Comparison of ENCODE assay signal across 12 cellular contexts in the genomic region with DNA sequence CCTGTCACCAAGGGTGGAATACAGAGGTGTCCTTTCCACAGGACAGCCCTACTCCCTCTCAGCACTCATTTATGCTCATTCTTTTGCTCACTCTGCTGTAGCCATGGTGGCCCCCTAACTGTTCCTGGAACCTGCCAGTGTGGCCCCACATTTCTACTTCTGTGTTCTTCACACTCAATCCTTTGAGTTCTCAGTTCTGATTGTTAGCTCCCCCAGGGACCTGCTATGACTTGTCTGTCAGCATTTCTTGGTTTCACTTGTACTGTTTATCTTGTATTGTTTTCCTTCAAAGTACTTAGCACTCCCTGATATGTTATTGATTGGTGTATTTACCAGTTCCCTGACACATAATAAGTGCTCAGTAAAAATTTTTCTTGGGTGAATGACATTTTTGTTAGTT. TPM values are rescaled to one million over a fixed set of nuclear protein-coding genes. Genes with fewer than 3 reads are reported as not detected.
A peak's percentile ranks its signal among the peaks of the same experiment; 100 is the strongest.
DNase-seq lines count a peak whose midpoint lies in the region; ATAC-seq and TF ChIP-seq lines count a peak whose summit lies in the region.
"Had no signal": no experiment of that assay in that cellular context is flagged by ENCODE, and none has a peak within 500 bp of the region (broad histone marks: within the 10 kb centered on the region; RNA-seq: fewer than 3 reads in every experiment).

No MANE protein-coding gene starts in this region.

- CTCF ChIA-PET in activated naive CD4-positive, alpha-beta T cell treated with anti-CD3 and anti-CD28 coated beads for 36 hours (lab: Charles Lee), result no interaction called here
- CTCF ChIA-PET in activated naive CD4-positive, alpha-beta T cell treated with anti-CD3 and anti-CD28 coated beads, Interleukin-2, amount 10 ng/mL, durations not matched to agents 7 days and 5 days (lab: Charles Lee), result no interaction called here

- H3K27ac ChIP-seq in body of pancreas, result no peak overlapping the region
- H3K27ac ChIP-seq: psoas muscle had no signal

- ATAC-seq in GM21576 (IDR thresholded peaks at IDR 0.05; ENCODE audit: unreplicated experiment), result peak; percentile 93
- peak; percentile 80 for ATAC-seq in HG03196 (IDR thresholded peaks at IDR 0.05; ENCODE audit: unreplicated experiment)
- ATAC-seq in body of pancreas, result no peak
- ATAC-seq: psoas muscle had no signal

- H3K36me3 ChIP-seq in body of pancreas (replicated peaks in 1 of 2; ENCODE audit: insufficient read depth in 1 of 2, low read depth in 2 of 2), result no peaks in the 10 kb centered on the region

- H3K4me3 Mint-ChIP-seq in activated naive CD4-positive, alpha-beta T cell treated with anti-CD3 and anti-CD28 coated beads for 36 hours, result no peak overlapping the region
- no peak overlapping the region for H3K4me3 Mint-ChIP-seq in activated naive CD4-positive, alpha-beta T cell treated with anti-CD3 and anti-CD28 coated beads, Interleukin-2, amount 10 ng/mL, durations not matched to agents 7 days and 5 days
- no peak overlapping the region for H3K4me3 Mint-ChIP-seq in progenitor cell of endocrine pancreas (ENCODE audit: low read depth)

- DNase-seq in activated naive CD4-positive, alpha-beta T cell treated with anti-CD3 and anti-CD28 coated beads for 36 hours, result no peak
- no peak for DNase-seq in activated naive CD4-positive, alpha-beta T cell treated with anti-CD3 and anti-CD28 coated beads, Interleukin-2, amount 10 ng/mL, durations not matched to agents 7 days and 5 days
- DNase-seq in progenitor cell of endocrine pancreas (ENCODE audit: low spot score, unreplicated experiment) (no peak), body of pancreas (no peak), NCI-H1048 (lab: John Stamatoyannopoulos, UW) (no peak), NCI-H510A (lab: John Stamatoyannopoulos, UW) (no peak)
- DNase-seq: glutamatergic neuron, NCI-H526 treated with DMSO at 0.1 percent for 48 hours, psoas muscle had no signal

- no peaks in the 10 kb centered on the region for H3K4me1 ChIP-seq in body of pancreas

- H3K9me3 ChIP-seq in body of pancreas, result no peaks in the 10 kb centered on the region
- H3K9me3 ChIP-seq: psoas muscle had no signal

- no peaks in the 10 kb centered on the region for H3K27me3 ChIP-seq in body of pancreas

- no peak overlapping the region for H3K4me3 ChIP-seq in body of pancreas
- H3K4me3 ChIP-seq: psoas muscle had no signal

- H3K4me1 Mint-ChIP-seq in activated naive CD4-positive, alpha-beta T cell treated with anti-CD3 and anti-CD28 coated beads for 36 hours (ENCODE audit: low read depth), result peaks cover 21% of the 10 kb centered on the region
- H3K4me1 Mint-ChIP-seq in activated naive CD4-positive, alpha-beta T cell treated with anti-CD3 and anti-CD28 coated beads, Interleukin-2, amount 10 ng/mL, durations not matched to agents 7 days and 5 days, result peaks cover 8% of the 10 kb centered on the region
- peaks cover 5% of the 10 kb centered on the region for H3K4me1 Mint-ChIP-seq in progenitor cell of endocrine pancreas (ENCODE audit: low read depth)

- H3K9me3 Mint-ChIP-seq in activated naive CD4-positive, alpha-beta T cell treated with anti-CD3 and anti-CD28 coated beads for 36 hours, result no peaks in the 10 kb centered on the region
- no peaks in the 10 kb centered on the region for H3K9me3 Mint-ChIP-seq in activated naive CD4-positive, alpha-beta T cell treated with anti-CD3 and anti-CD28 coated beads, Interleukin-2, amount 10 ng/mL, durations not matched to agents 7 days and 5 days
- H3K9me3 Mint-ChIP-seq in progenitor cell of endocrine pancreas (ENCODE audit: low read depth), result peaks cover 28% of the 10 kb centered on the region

- TF ChIP-seq CTCF in progenitor cell of endocrine pancreas (IDR thresholded peaks at IDR 0.05; ENCODE audit: unreplicated experiment) (no peak), body of pancreas (IDR thresholded peaks at IDR 0.05) (no peak)

- intact Hi-C loops in activated naive CD4-positive, alpha-beta T cell treated with anti-CD3 and anti-CD28 coated beads for 36 hours (cut with micrococcal nuclease), result no loop called here
- intact Hi-C loops in body of pancreas (cut with DNase I), result no loop called here

- peaks cover 20% of the 10 kb centered on the region for H3K36me3 Mint-ChIP-seq in activated naive CD4-positive, alpha-beta T cell treated with anti-CD3 and anti-CD28 coated beads for 36 hours (ENCODE audit: low read depth)
- H3K36me3 Mint-ChIP-seq in activated naive CD4-positive, alpha-beta T cell treated with anti-CD3 and anti-CD28 coated beads, Interleukin-2, amount 10 ng/mL, durations not matched to agents 7 days and 5 days, result peaks cover 51% of the 10 kb centered on the region
- H3K36me3 Mint-ChIP-seq in progenitor cell of endocrine pancreas (ENCODE audit: insufficient read depth), result peaks cover 19% of the 10 kb centered on the region

- TF ChIP-seq POLR2A in body of pancreas (IDR thresholded peaks at IDR 0.05), result no peak

- H3K27ac Mint-ChIP-seq in activated naive CD4-positive, alpha-beta T cell treated with anti-CD3 and anti-CD28 coated beads for 36 hours, result peak overlapping the region; percentile 46
- H3K27ac Mint-ChIP-seq in activated naive CD4-positive, alpha-beta T cell treated with anti-CD3 and anti-CD28 coated beads, Interleukin-2, amount 10 ng/mL, durations not matched to agents 7 days and 5 days, result no peak overlapping the region
- peak overlapping the region; percentile 85 for H3K27ac Mint-ChIP-seq in progenitor cell of endocrine pancreas

- H3K27me3 Mint-ChIP-seq in activated naive CD4-positive, alpha-beta T cell treated with anti-CD3 and anti-CD28 coated beads for 36 hours (ENCODE audit: low read depth), result no peaks in the 10 kb centered on the region
- no peaks in the 10 kb centered on the region for H3K27me3 Mint-ChIP-seq in activated naive CD4-positive, alpha-beta T cell treated with anti-CD3 and anti-CD28 coated beads, Interleukin-2, amount 10 ng/mL, durations not matched to agents 7 days and 5 days
- H3K27me3 Mint-ChIP-seq in progenitor cell of endocrine pancreas, result no peaks in the 10 kb centered on the region

RNA-seq across cellular contexts. Expression of a gene that starts 14.9 kb away (rescaled TPM):
- 100 to 1,000 TPM; 106 to 110 TPM for total RNA-seq in activated naive CD4-positive, alpha-beta T cell treated with anti-CD3 and anti-CD28 coated beads for 36 hours
- 50.8 and 55.0 TPM in 2 replicates for total RNA-seq in progenitor cell of endocrine pancreas
- total RNA-seq in body of pancreas, result 10 to 100 TPM; 10.5 to 17.9 TPM

RNA-seq across cellular contexts. Expression of a gene that starts 33.1 kb away (rescaled TPM):
- 10 to 100 TPM; 11.6 to 13.0 TPM for total RNA-seq in activated naive CD4-positive, alpha-beta T cell treated with anti-CD3 and anti-CD28 coated beads for 36 hours
- total RNA-seq in progenitor cell of endocrine pancreas, result 4.6 and 4.8 TPM in 2 replicates
- total RNA-seq in body of pancreas, result 1 to 10 TPM in 1 of 2 donors, not detected in 1; 1.8 TPM
- total RNA-seq: M059J, psoas muscle had no signal
